In genomic region chr18:34548973-34549294, GRCh38 we compare ENCODE assay signal across 1 cellular context.
TF ChIP-seq lines count a peak whose summit lies in the region.

No MANE protein-coding gene starts in this region.

TF ChIP-seq in H1, 55 proteins besides CTCF, POLR2A, EP300 and RAD21 (continued from another document):
- no peak for TF ChIP-seq BACH1 (IDR thresholded peaks at IDR 0.05; ENCODE audit: low read length)
- TF ChIP-seq CHD7 (IDR thresholded peaks at IDR 0.05; ENCODE audit: insufficient replicate concordance, low read length): no peak
